Comparison of ENCODE assay signal across 8 cellular contexts in genomic region chr6:151675746-151676459, GRCh38.
DNase-seq lines count a peak whose midpoint lies in the region; ATAC-seq and TF ChIP-seq lines count a peak whose summit lies in the region.

No MANE protein-coding gene starts in this region.

- peaks cover 0 to 9% (median 2%) of the 10 kb centered on the region in 4 donors for H3K4me1 ChIP-seq in upper lobe of left lung

- H3K4me1 Mint-ChIP-seq in naive B cell, result peaks cover under 1 to 7% (median 1%) of the 10 kb centered on the region in 3 donors

- no peaks in the 10 kb centered on the region for H3K27me3 ChIP-seq in upper lobe of left lung

- no peaks in the 10 kb centered on the region for H3K9me3 ChIP-seq in upper lobe of left lung

- H3K4me3 Mint-ChIP-seq in naive B cell, result no peak overlapping the region

- peak; percentile 23 for DNase-seq in activated gamma-delta T cell treated with Interleukin-2 at 50 U/mL for 16 hours
- no peak for DNase-seq in activated gamma-delta T cell (lab: John Stamatoyannopoulos, UW)
- DNase-seq in NCI-H1092 treated with DMSO at 0.1 percent for 48 hours (lab: John Stamatoyannopoulos, UW), result peak; percentile 2
- DNase-seq in activated CD4-positive, alpha-beta T cell treated with anti-CD3 and anti-CD28 coated beads for 24 hours (ENCODE audit: low read depth in 2 of 2), result peak; percentile 27 to 39
- peak; percentile 71 for DNase-seq in dermis blood vessel endothelial cell
- DNase-seq in naive B cell, result peak; percentile 28
- peak in 1 of 2 donors; percentile 71 for DNase-seq in upper lobe of left lung

- H3K9me3 Mint-ChIP-seq in naive B cell, result peaks cover 0 to 4% (median 0%) of the 10 kb centered on the region in 7 donors

- no peak for TF ChIP-seq POLR2A in upper lobe of left lung (IDR thresholded peaks at IDR 0.05)

- TF ChIP-seq CTCF in upper lobe of left lung (IDR thresholded peaks at IDR 0.05), result peak; percentile 58 to 80 (median 72)

- peak; percentile 75 for ATAC-seq in HG02610 (IDR thresholded peaks at IDR 0.05; ENCODE audit: unreplicated experiment)
- peak; percentile 45 to 60 for ATAC-seq in naive B cell (ENCODE audit: low read depth in 2 of 2)
- peak; percentile 78 to 83 for ATAC-seq in upper lobe of left lung (ENCODE audit: low FRiP score in 2 of 2)

- H3K36me3 ChIP-seq in upper lobe of left lung, result no peaks in the 10 kb centered on the region

- H3K36me3 Mint-ChIP-seq in naive B cell, result no peaks in the 10 kb centered on the region

- TF ChIP-seq EP300 in upper lobe of left lung (IDR thresholded peaks at IDR 0.05), result no peak

- WGBS in upper lobe of left lung, 2 donors, result 41 to 63% methylated on average over 8 of the region's 8 CpGs

- H3K4me3 ChIP-seq in upper lobe of left lung, result no peak overlapping the region

- H3K27ac ChIP-seq in upper lobe of left lung, result no peak overlapping the region

- H3K27me3 Mint-ChIP-seq in naive B cell, result no peaks in the 10 kb centered on the region

- H3K27ac Mint-ChIP-seq in naive B cell, result peak overlapping the region in 2 of 6 donors; percentile 64 to 67
